ENCODE assay signal across 17 cellular contexts in the genomic region with DNA sequence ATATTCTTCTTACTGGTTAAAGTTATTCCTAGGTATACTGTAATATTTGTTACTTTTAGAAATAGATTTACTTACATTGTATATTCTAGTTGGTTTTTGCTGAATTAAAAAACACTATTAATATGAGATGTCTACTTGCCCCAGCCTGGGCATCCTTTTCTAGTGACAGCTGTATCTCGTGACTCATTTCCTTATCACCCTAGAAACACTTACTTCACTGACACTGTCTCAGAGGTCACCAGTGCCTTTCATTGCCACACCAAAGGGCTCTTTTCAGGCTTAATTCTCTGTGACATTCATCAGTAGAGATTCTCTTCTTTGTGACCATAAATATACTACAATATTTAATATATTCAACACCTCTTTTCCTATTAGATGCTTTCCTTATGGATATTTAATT.
A peak's percentile ranks its signal among the peaks of the same experiment; 100 is the strongest.
DNase-seq lines count a peak whose midpoint lies in the region; ATAC-seq and TF ChIP-seq lines count a peak whose summit lies in the region.
"Had no signal": no experiment of that assay in that cellular context is flagged by ENCODE, and none has a peak within 500 bp of the region (broad histone marks: within the 10 kb centered on the region; RNA-seq: fewer than 3 reads in every experiment).

No MANE protein-coding gene starts in this region.

- peak; percentile 38 for ATAC-seq in Right ventricle myocardium superior (ENCODE audit: poor library complexity)
- ATAC-seq: CD8-positive, alpha-beta T cell; HCT116 had no signal

- no peaks in the 10 kb centered on the region for H3K4me1 ChIP-seq in right atrium auricular region

- H3K4me3 Mint-ChIP-seq in activated CD4-positive, alpha-beta T cell treated with anti-CD3 and anti-CD28 coated beads, Interleukin-2, amount 10 ng/mL, durations not matched to agents 7 days and 5 days: no peak overlapping the region
- H3K4me3 Mint-ChIP-seq: B cell; CD8-positive, alpha-beta T cell; HFFc6 had no signal

- CTCF ChIA-PET in activated CD4-positive, alpha-beta T cell treated with anti-CD3 and anti-CD28 coated beads, Interleukin-2, amount 10 ng/mL, durations not matched to agents 7 days and 5 days (lab: Charles Lee): no interaction called here

- no peaks in the 10 kb centered on the region for H3K4me1 Mint-ChIP-seq in activated CD4-positive, alpha-beta T cell treated with anti-CD3 and anti-CD28 coated beads, Interleukin-2, amount 10 ng/mL, durations not matched to agents 7 days and 5 days
- H3K4me1 Mint-ChIP-seq: B cell had no signal

- POLR2A ChIA-PET in activated CD4-positive, alpha-beta T cell treated with anti-CD3 and anti-CD28 coated beads, Interleukin-2, amount 10 ng/mL, durations not matched to agents 7 days and 5 days (lab: Charles Lee): no interaction called here

- no peak for DNase-seq in Right ventricle myocardium superior
- DNase-seq in right atrium auricular region (ENCODE audit: low spot score): no peak
- peak; percentile 7 for DNase-seq in M059J (ENCODE audit: low read depth)
- DNase-seq in RKO (ENCODE audit: low spot score): peak; percentile 8
- no peak for DNase-seq in pons (ENCODE audit: low spot score)
- no peak for DNase-seq in activated CD4-positive, alpha-beta T cell treated with anti-CD3 and anti-CD28 coated beads, Interleukin-2, amount 10 ng/mL, durations not matched to agents 7 days and 5 days
- DNase-seq: CD8-positive, alpha-beta T cell; COR-L47; DMS79 treated with DMSO at 0.1 percent for 48 hours; GF-D8; GOT3; H7; HFFc6; IMR-90 had no signal

- no peaks in the 10 kb centered on the region for H3K36me3 Mint-ChIP-seq in activated CD4-positive, alpha-beta T cell treated with anti-CD3 and anti-CD28 coated beads, Interleukin-2, amount 10 ng/mL, durations not matched to agents 7 days and 5 days (ENCODE audit: low read depth)
- H3K36me3 Mint-ChIP-seq: CD8-positive, alpha-beta T cell had no signal

- no peak for TF ChIP-seq CTCF in right atrium auricular region (IDR thresholded peaks at IDR 0.05)

- H3K27ac ChIP-seq in right atrium auricular region: no peak overlapping the region
- H3K27ac ChIP-seq: BLaER1 treated with 17β-estradiol and CSF1 and Interleukin-3, amounts not matched to agents 10 nM and 100 nM had no signal

- H3K27ac Mint-ChIP-seq in activated CD4-positive, alpha-beta T cell treated with anti-CD3 and anti-CD28 coated beads, Interleukin-2, amount 10 ng/mL, durations not matched to agents 7 days and 5 days: no peak overlapping the region
- H3K27ac Mint-ChIP-seq: B cell; CD8-positive, alpha-beta T cell; HFFc6 had no signal

- H3K27me3 Mint-ChIP-seq in activated CD4-positive, alpha-beta T cell treated with anti-CD3 and anti-CD28 coated beads, Interleukin-2, amount 10 ng/mL, durations not matched to agents 7 days and 5 days: no peaks in the 10 kb centered on the region
- H3K27me3 Mint-ChIP-seq: B cell had no signal

- no peaks in the 10 kb centered on the region for H3K9me3 ChIP-seq in right atrium auricular region

- no peaks in the 10 kb centered on the region for H3K36me3 ChIP-seq in right atrium auricular region
- H3K36me3 ChIP-seq: BLaER1 treated with 17β-estradiol and CSF1 and Interleukin-3, amounts not matched to agents 10 nM and 100 nM had no signal

- H3K4me3 ChIP-seq in right atrium auricular region: no peak overlapping the region
- H3K4me3 ChIP-seq: BLaER1 treated with 17β-estradiol and CSF1 and Interleukin-3, amounts not matched to agents 10 nM and 100 nM had no signal

- peaks cover 18% of the 10 kb centered on the region for H3K9me3 Mint-ChIP-seq in activated CD4-positive, alpha-beta T cell treated with anti-CD3 and anti-CD28 coated beads, Interleukin-2, amount 10 ng/mL, durations not matched to agents 7 days and 5 days

- intact Hi-C loops in Right ventricle myocardium superior (cut with DNase I): no loop called here

- H3K27me3 ChIP-seq in right atrium auricular region: no peaks in the 10 kb centered on the region
- H3K27me3 ChIP-seq: BLaER1 treated with 17β-estradiol and CSF1 and Interleukin-3, amounts not matched to agents 10 nM and 100 nM had no signal

Comparison
In these comparisons a context has a peak if more than half of its experiments do, and no peak if none do; other contexts are left out.
1. DNase-seq: peak in M059J (single experiment) and RKO (single experiment); none in Right ventricle myocardium superior (single experiment), right atrium auricular region (single experiment), pons (single experiment) and activated CD4-positive, alpha-beta T cell treated with anti-CD3 and anti-CD28 coated beads, Interleukin-2, amount 10 ng/mL, durations not matched to agents 7 days and 5 days (single experiment).